Comparison of ENCODE assay signal across 19 cellular contexts in the genomic region with DNA sequence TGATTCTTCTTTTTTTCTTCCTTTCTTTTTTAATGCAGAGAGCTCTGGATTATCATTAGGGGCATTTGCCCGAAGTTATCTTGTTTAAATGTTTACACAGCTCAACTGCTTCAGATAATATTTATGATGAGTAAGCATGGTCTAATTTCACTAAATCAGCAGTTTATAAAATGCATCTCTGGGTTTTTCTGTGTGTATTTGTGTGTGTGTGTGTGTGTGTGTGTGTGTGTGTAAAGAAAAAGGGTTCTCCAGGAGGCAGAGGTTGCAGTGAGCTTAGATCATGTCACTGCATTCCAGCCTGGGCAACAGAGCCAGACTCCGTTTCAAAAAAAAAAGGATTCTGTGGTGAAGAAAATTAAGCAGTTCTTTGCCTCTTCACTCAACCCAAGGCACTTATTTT. TPM values are rescaled to one million over a fixed set of nuclear protein-coding genes. Genes with fewer than 3 reads are reported as not detected.
DNase-seq lines count a peak whose midpoint lies in the region; ATAC-seq, FAIRE-seq and TF ChIP-seq lines count a peak whose summit lies in the region.
"Had no signal": no experiment of that assay in that cellular context is flagged by ENCODE, and none has a peak within 500 bp of the region (broad histone marks: within the 10 kb centered on the region; RNA-seq: fewer than 3 reads in every experiment).

No MANE protein-coding gene starts in this region.

- H3K27ac ChIP-seq in BLaER1 treated with 17β-estradiol and CSF1 and Interleukin-3, amounts not matched to agents 10 nM and 100 nM: peak overlapping the region in 6 of 11 experiments; percentile 24 to 87 (median 76); a peak in 8 of 22 replicates
- H3K27ac ChIP-seq in pancreas: no peak overlapping the region

- ATAC-seq in pancreas (peak in 3 of 4 donors; percentile 24 to 71 (median 59)), Right ventricle myocardium inferior (no peak)
- ATAC-seq: GM23338, HCT116 had no signal

- no peaks in the 10 kb centered on the region; a peak in 1 of 22 replicates for H3K36me3 ChIP-seq in BLaER1 treated with 17β-estradiol and CSF1 and Interleukin-3, amounts not matched to agents 10 nM and 100 nM
- H3K36me3 ChIP-seq in pancreas: no peaks in the 10 kb centered on the region

- H3K4me1 ChIP-seq in BLaER1 treated with 17β-estradiol and CSF1 and Interleukin-3, amounts not matched to agents 10 nM and 100 nM: peaks cover 11 to 84% (median 51%) of the 10 kb centered on the region in 10 experiments
- peaks cover 0 to 11% (median 5%) of the 10 kb centered on the region in 3 donors for H3K4me1 ChIP-seq in pancreas

- peak overlapping the region in 3 of 11 experiments; percentile 76 to 86 (median 85); a peak in 6 of 22 replicates for H3K4me2 ChIP-seq in BLaER1 treated with 17β-estradiol and CSF1 and Interleukin-3, amounts not matched to agents 10 nM and 100 nM
- H3K4me2 ChIP-seq: GM23338 had no signal

- peaks cover 0 to 23% (median 15%) of the 10 kb centered on the region in 11 experiments; a peak in 12 of 22 replicates for H3K9me3 ChIP-seq in BLaER1 treated with 17β-estradiol and CSF1 and Interleukin-3, amounts not matched to agents 10 nM and 100 nM (replicated peaks in 1 of 11)
- H3K9me3 ChIP-seq in pancreas: no peaks in the 10 kb centered on the region

- no peaks in the 10 kb centered on the region for H4K20me1 ChIP-seq in BLaER1 treated with 17β-estradiol and CSF1 and Interleukin-3, amounts not matched to agents 10 nM and 100 nM

- no peak overlapping the region for H3K9ac ChIP-seq in BLaER1 treated with 17β-estradiol and CSF1 and Interleukin-3, amounts not matched to agents 10 nM and 100 nM

- intact Hi-C loops in pancreas (cut with DNase I): no loop called here
- intact Hi-C loops in Right ventricle myocardium inferior (cut with DNase I): no loop called here

- no peaks in the 10 kb centered on the region for H3K27me3 ChIP-seq in BLaER1 treated with 17β-estradiol and CSF1 and Interleukin-3, amounts not matched to agents 10 nM and 100 nM
- no peaks in the 10 kb centered on the region for H3K27me3 ChIP-seq in pancreas

- FAIRE-seq in pancreas (lab: Jason Lieb, UNC): no peak
- FAIRE-seq: A204.1, GM12892, RCC 7860 had no signal

- WGBS in pancreas, 2 donors: 28 to 41% methylated on average over 2 of the region's 2 CpGs

- no peak for TF ChIP-seq CTCF in pancreas (IDR thresholded peaks at IDR 0.05)

- H3K4me3 ChIP-seq in BLaER1 treated with 17β-estradiol and CSF1 and Interleukin-3, amounts not matched to agents 10 nM and 100 nM: no peak overlapping the region
- no peak overlapping the region for H3K4me3 ChIP-seq in pancreas
- H3K4me3 ChIP-seq: GM23338 had no signal

- DNase-seq in amniotic epithelial cell (ENCODE audit: low read depth) (peak; percentile 55), iris pigment epithelial cell (ENCODE audit: low read depth) (peak; percentile 26), pancreas (no peak), glomerular visceral epithelial cell (ENCODE audit: extremely low spot score) (no peak), NCI-H2029 treated with DMSO at 0.1 percent for 48 hours (lab: John Stamatoyannopoulos, UW) (no peak), epidermal melanocyte (ENCODE audit: insufficient read length, low spot score) (no peak), Right ventricle myocardium inferior (ENCODE audit: missing footprints) (no peak)
- DNase-seq: C1 segment of cervical spinal cord, DMS153, NCI-H1048, NCI-H1436 treated with DMSO at 0.1 percent for 48 hours, NCI-H524, SHP77 treated with DMSO at 0.1 percent for 48 hours had no signal

RNA-seq across cellular contexts. Expression of a gene that starts 25.9 kb away (rescaled TPM):
- total RNA-seq in pancreas (10 to 100 TPM in 5 of 6 donors, 1 to 10 TPM in 1; 2.6 to 46.4 (median 16.4) TPM), Right ventricle myocardium inferior (15.7 TPM)
- 10 to 100 TPM in 1 of 2 donors, 1 to 10 TPM in 1; 9.0 to 16.4 TPM for polyA plus RNA-seq in pancreas
- total RNA-seq: GM23338 had no signal

Comparison
In these comparisons a context has a peak if more than half of its experiments do, and no peak if none do; other contexts are left out.
1. H3K27ac ChIP-seq: peak in BLaER1 treated with 17β-estradiol and CSF1 and Interleukin-3, amounts not matched to agents 10 nM and 100 nM (6 of 11); none in pancreas (0 of 4).
2. DNase-seq: peak in amniotic epithelial cell (single experiment) and iris pigment epithelial cell (single experiment); none in pancreas (0 of 6), glomerular visceral epithelial cell (single experiment), NCI-H2029 treated with DMSO at 0.1 percent for 48 hours (single experiment), epidermal melanocyte (single experiment) and Right ventricle myocardium inferior (single experiment).